ENCODE assay signal across 1 cellular context in the genomic region with DNA sequence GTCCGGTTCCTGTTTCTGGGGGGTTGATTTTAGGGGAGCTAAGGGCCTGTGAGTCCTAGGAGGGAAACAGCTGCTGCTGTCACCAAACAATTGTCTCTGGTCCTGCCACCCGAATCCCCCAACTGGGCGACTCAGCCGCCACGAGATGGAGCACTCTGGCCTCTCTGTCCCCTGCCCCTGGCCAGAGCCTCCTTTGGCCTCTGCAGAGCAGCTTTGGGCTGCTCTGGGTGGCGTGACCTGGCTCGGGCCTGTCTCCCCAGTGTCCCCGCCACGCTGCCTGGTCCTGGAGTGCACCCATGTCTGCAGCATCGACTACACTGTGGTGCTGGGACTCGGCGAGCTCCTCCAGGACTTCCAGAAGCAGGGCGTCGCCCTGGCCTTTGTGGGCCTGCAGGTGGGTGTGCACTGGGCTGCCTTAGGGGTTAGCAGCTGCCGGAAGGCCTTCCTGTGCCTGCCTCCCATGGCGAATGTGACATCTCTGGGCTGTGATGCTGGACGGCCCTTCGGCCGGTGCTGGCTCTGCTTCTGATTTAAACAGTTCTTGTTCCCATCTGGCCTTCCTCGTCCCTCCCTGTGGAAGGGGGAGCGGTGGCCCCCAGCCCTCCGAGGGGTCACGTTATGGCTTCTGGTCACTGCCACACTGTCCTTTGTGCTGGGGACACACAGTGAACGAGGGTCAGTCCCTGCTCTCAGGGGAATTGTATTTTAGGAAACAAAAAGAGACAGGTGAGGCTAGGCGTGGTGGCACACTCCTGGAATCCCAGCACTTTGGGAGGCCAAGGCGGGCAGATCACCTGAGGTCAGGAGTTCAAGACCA.
TF ChIP-seq lines count a peak whose summit lies in the region.

No MANE protein-coding gene starts in this region.

TF ChIP-seq in HepG2, 621 proteins besides CTCF, POLR2A, EP300 and RAD21:
- no peak for TF ChIP-seq ZNF501 (CRISPR knock-in tag; IDR thresholded peaks at IDR 0.05)
- TF ChIP-seq, protein P1, sequence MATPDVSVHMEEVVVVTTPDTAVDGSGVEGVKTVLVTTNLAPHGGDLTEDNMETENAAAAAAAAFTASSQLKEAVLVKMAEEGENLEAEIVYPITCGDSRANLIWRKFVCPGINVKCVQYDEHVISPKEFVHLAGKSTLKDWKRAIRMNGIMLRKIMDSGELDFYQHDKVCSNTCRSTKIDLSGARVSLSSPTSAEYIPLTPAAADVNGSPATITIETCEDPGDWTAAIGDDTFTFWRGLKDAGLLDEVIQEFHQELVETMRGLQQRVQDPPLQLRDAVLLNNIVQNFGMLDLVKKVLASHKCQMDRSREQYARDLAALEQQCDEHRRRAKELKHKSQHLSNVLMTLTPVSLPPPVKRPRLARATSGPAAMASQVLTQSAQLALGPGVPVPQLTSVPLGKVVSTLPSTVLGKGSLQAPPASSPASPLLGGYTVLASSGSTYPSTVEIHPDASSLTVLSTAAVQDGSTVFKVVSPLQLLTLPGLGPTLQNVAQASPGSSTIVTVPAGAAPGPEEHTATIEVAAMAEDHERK (CRISPR knock-in tag; IDR thresholded peaks at IDR 0.05; ENCODE audit: low read depth): no peak
- peak; percentile 31; the same call in 1 of the 2 replicates for TF ChIP-seq STAG1 (CRISPR knock-in tag; IDR thresholded peaks at IDR 0.05)
- TF ChIP-seq AFF4 (CRISPR knock-in tag; IDR thresholded peaks at IDR 0.05): no peak
